In the genomic region with DNA sequence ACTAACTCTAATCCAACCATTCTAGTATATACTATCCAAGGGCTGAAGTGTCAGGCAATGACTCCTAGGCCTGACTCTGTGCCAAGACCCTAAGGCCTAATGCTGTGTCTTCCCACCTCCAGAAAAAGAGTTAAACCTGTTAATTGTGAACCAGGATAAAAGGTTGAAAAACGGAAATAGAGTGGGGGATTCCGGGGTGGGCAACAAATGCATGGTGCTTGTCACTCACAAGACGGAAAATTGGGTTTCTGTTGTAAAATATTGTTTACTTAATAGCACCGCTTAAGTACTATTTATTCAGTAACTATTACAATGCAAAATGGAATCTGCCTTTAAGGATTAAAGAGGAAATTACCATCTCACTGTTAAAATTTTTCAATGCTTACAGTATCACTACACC, we compare ENCODE assay signal across 9 cellular contexts. TPM values are rescaled to one million over a fixed set of nuclear protein-coding genes. Genes with fewer than 3 reads are reported as not detected.
DNase-seq lines count a peak whose midpoint lies in the region; ATAC-seq, FAIRE-seq and TF ChIP-seq lines count a peak whose summit lies in the region.
"Had no signal": no experiment of that assay in that cellular context is flagged by ENCODE, and none has a peak within 500 bp of the region (broad histone marks: within the 10 kb centered on the region; RNA-seq: fewer than 3 reads in every experiment).

No MANE protein-coding gene starts in this region.

- no peaks in the 10 kb centered on the region for H3K27me3 Mint-ChIP-seq in Caco-2 (ENCODE audit: insufficient read depth, unreplicated experiment)
- H3K27me3 Mint-ChIP-seq in naive thymus-derived CD8-positive, alpha-beta T cell: no peaks in the 10 kb centered on the region

- ATAC-seq in GM12878: peak; percentile 5; the same call in 1 of the 3 replicates
- no peak for ATAC-seq in naive thymus-derived CD8-positive, alpha-beta T cell

- H3K4me1 Mint-ChIP-seq in Caco-2 (ENCODE audit: low read depth, unreplicated experiment): peaks cover 43% of the 10 kb centered on the region
- H3K4me1 Mint-ChIP-seq in naive thymus-derived CD8-positive, alpha-beta T cell: peaks cover 21 to 46% (median 34%) of the 10 kb centered on the region in 4 donors

- H2AFZ ChIP-seq in KMS-11 (ENCODE audit: low read depth) (no peak overlapping the region), GM12878 (ENCODE audit: control insufficient read depth, low read depth, low read length) (no peak overlapping the region)

- TF ChIP-seq CTCF in Caco-2 (IDR thresholded peaks at IDR 0.05; ENCODE audit: insufficient read depth in 1 of 2, low read depth in 1 of 2, low read length in 1 of 2, severe bottlenecking in 1 of 2, unreplicated experiment in 1 of 2): no peak
- TF ChIP-seq CTCF in KMS-11 (conservative IDR thresholded peaks at IDR 0.05; ENCODE audit: low read depth, low read length): no peak
- no peak for TF ChIP-seq CTCF in GM12878 (IDR thresholded peaks at IDR 0.05 in 2 of 3, conservative IDR thresholded peaks at IDR 0.05 in 1 of 3; ENCODE audit: control insufficient read depth in 2 of 3, extremely low read depth in 1 of 3, insufficient read depth in 1 of 3, low read depth in 3 of 3, low read length in 3 of 3)

- H3K4me3 ChIP-seq in Caco-2 (ENCODE audit: low read depth, low read length): no peak overlapping the region
- H3K4me3 ChIP-seq in KMS-11 (IDR thresholded peaks at IDR 0.05; ENCODE audit: insufficient read depth, low read depth, low read length): peak overlapping the region; percentile 66
- peak overlapping the region; percentile 98 for H3K4me3 ChIP-seq in GM12878

- H3K27me3 ChIP-seq in Caco-2 (replicated peaks; ENCODE audit: control insufficient read depth, insufficient read depth, low read length): no peaks in the 10 kb centered on the region
- no peaks in the 10 kb centered on the region for H3K27me3 ChIP-seq in KMS-11 (ENCODE audit: insufficient read depth, low read depth)
- H3K27me3 ChIP-seq in GM12878 (replicated peaks in 1 of 2; ENCODE audit: control insufficient read depth in 2 of 2, insufficient read depth in 2 of 2, low read length in 1 of 2): no peaks in the 10 kb centered on the region

- H3K4me1 ChIP-seq in Caco-2 (peaks cover 28% of the 10 kb centered on the region), KMS-11 (ENCODE audit: low read depth, poor library complexity, severe bottlenecking) (peaks cover 68% of the 10 kb centered on the region), GM12878 (ENCODE audit: control insufficient read depth, insufficient read depth, low read length) (no peaks in the 10 kb centered on the region)

- RAD21 ChIA-PET in GM12878 (lab: Charles Lee; ENCODE audit: unreplicated experiment): interaction anchor here (1.0 to 8.5 kb wide), 14 partner anchors 9 to 169 kb away, joined by 3 to 95 read pairs (median 20); no protein-coding TSS in a partner anchor

- FAIRE-seq in GM12878 (lab: Jason Lieb, UNC): no peak

- peaks cover 37% of the 10 kb centered on the region for H4K20me1 ChIP-seq in KMS-11 (ENCODE audit: insufficient read depth)
- peaks cover 2% of the 10 kb centered on the region; the same call in 1 of the 2 replicates for H4K20me1 ChIP-seq in GM12878 (ENCODE audit: control insufficient read depth, insufficient read depth)

- WGBS in GM12878 (ENCODE audit: insufficient coverage, insufficient replicate concordance, low lambda C conversion rate, missing lambda C conversion rate): 15% methylated on average over 4 of the region's 4 CpGs

- CTCF ChIA-PET in Caco-2 (lab: Charles Lee): no interaction called here
- CTCF ChIA-PET in GM12878 (lab: Yijun Ruan, JAX): interaction anchor here (2.4 to 7.0 kb wide), 3 partner anchors 72 to 107 kb away, joined by 8 to 62 read pairs (median 18); no protein-coding TSS in a partner anchor

- H3K9me3 ChIP-seq in Caco-2 (no peaks in the 10 kb centered on the region), GM12878 (replicated peaks; ENCODE audit: control insufficient read depth, insufficient read depth, low read length) (no peaks in the 10 kb centered on the region)

- peak overlapping the region; percentile 65 for H3K4me3 Mint-ChIP-seq in Caco-2 (ENCODE audit: unreplicated experiment)
- H3K4me3 Mint-ChIP-seq in naive thymus-derived CD8-positive, alpha-beta T cell: peak overlapping the region; percentile 93 to 99 (median 96)

- H3K79me2 ChIP-seq in KMS-11 (ENCODE audit: insufficient read depth, low read depth): peaks cover 82% of the 10 kb centered on the region
- peaks cover 81% of the 10 kb centered on the region for H3K79me2 ChIP-seq in GM12878 (ENCODE audit: control insufficient read depth, insufficient read depth, low read length)

- H3K27ac ChIP-seq in KMS-11 (peak overlapping the region; percentile 84), GM12878 (ENCODE audit: control insufficient read depth, insufficient read depth) (peak overlapping the region; percentile 88)

- no peaks in the 10 kb centered on the region for H3K9me3 Mint-ChIP-seq in Caco-2 (ENCODE audit: unreplicated experiment)
- H3K9me3 Mint-ChIP-seq in naive thymus-derived CD8-positive, alpha-beta T cell: peaks cover 0 to 5% (median 0%) of the 10 kb centered on the region in 9 donors

- no peak for TF ChIP-seq EP300 in GM12878 (IDR thresholded peaks at IDR 0.05; ENCODE audit: borderline replicate concordance in 1 of 2, control insufficient read depth in 1 of 2, low read depth in 2 of 2, low read length in 2 of 2)

- no peak for DNase-seq in Caco-2
- DNase-seq in GM12878 (ENCODE audit: low read depth, low spot score): no peak
- peak in 2 of 10 donors; percentile 25 to 31 for DNase-seq in naive thymus-derived CD8-positive, alpha-beta T cell
- no peak for DNase-seq in activated effector memory CD4-positive, alpha-beta T cell treated with Interleukin-2 at 50 U/mL for 16 hours
- DNase-seq in GM19238 (ENCODE audit: insufficient read length, low spot score): no peak
- no peak for DNase-seq in SW480 (ENCODE audit: low spot score)
- no peak for DNase-seq in 8988T
- DNase-seq: NCI-H2081 had no signal

- H3K36me3 Mint-ChIP-seq in Caco-2 (ENCODE audit: insufficient read depth, unreplicated experiment): peaks cover 32% of the 10 kb centered on the region
- H3K36me3 Mint-ChIP-seq in naive thymus-derived CD8-positive, alpha-beta T cell: peaks cover 26 to 63% (median 28%) of the 10 kb centered on the region in 3 donors

- H3K4me2 ChIP-seq in KMS-11 (peak overlapping the region; percentile 100), GM12878 (ENCODE audit: control insufficient read depth, insufficient read depth) (peak overlapping the region; percentile 97)

- H3K36me3 ChIP-seq in Caco-2 (ENCODE audit: control insufficient read depth, insufficient read depth, low read length) (no peaks in the 10 kb centered on the region), KMS-11 (ENCODE audit: insufficient read depth) (peaks cover 1% of the 10 kb centered on the region), GM12878 (ENCODE audit: control insufficient read depth in 2 of 2, insufficient read depth in 2 of 2, low read length in 1 of 2) (no peaks in the 10 kb centered on the region; a peak in 2 of 4 replicates)

- SMC1A ChIA-PET in GM12878 (lab: Charles Lee; ENCODE audit: uncharacterized antibody, unreplicated experiment): interaction anchor here (0.5 to 11.7 kb wide), 18 partner anchors 8 to 285 kb away, joined by 3 to 124 read pairs (median 10); no protein-coding TSS in a partner anchor

- POLR2A ChIA-PET in Caco-2 (lab: Charles Lee): no interaction called here
- POLR2A ChIA-PET in GM12878 (lab: Charles Lee): interaction anchor here (0.9 to 7.8 kb wide), 5 partner anchors 8 to 108 kb away, joined by 4 to 64 read pairs (median 19); no protein-coding TSS in a partner anchor
- POLR2A ChIA-PET in naive thymus-derived CD8-positive, alpha-beta T cell (lab: Charles Lee): interaction anchor here (0.7 to 7.2 kb wide), 12 partner anchors 8 to 108 kb away, joined by 3 to 83 read pairs (median 12); no protein-coding TSS in a partner anchor

- peak overlapping the region; percentile 89 for H3K9ac ChIP-seq in KMS-11
- peak overlapping the region; percentile 90 for H3K9ac ChIP-seq in GM12878 (ENCODE audit: control insufficient read depth, insufficient read depth, low read length)

- BruUV-seq in Caco-2 (replicated peaks; lab: Mats Ljungman, UMichigan): no TSS peak
- no TSS peak for BruUV-seq in GM12878 (replicated peaks; lab: Mats Ljungman, UMichigan)

- TF ChIP-seq POLR2A in GM12878 (IDR thresholded peaks at IDR 0.05; ENCODE audit: low read depth, low read length): no peak

- H3K27ac Mint-ChIP-seq in Caco-2 (ENCODE audit: unreplicated experiment): peak overlapping the region; percentile 57
- peak overlapping the region; percentile 78 to 99 (median 94) for H3K27ac Mint-ChIP-seq in naive thymus-derived CD8-positive, alpha-beta T cell

- no peak for TF ChIP-seq RAD21 in GM12878 (IDR thresholded peaks at IDR 0.05; ENCODE audit: insufficient read depth, low read depth, low read length)

- intact Hi-C loops in Caco-2 (cut with micrococcal nuclease; ENCODE audit: unreplicated experiment): no loop called here
- intact Hi-C loops in GM12878 (cut with micrococcal nuclease; ENCODE audit: unreplicated experiment): loop anchor here (1.0 to 10.0 kb wide), 3 partner anchors 8 to 513 kb away; partner anchors contain the start of gene SLC39A10

- in situ Hi-C loops in GM12878 (cut with MboI): loop anchor here (25.0 kb wide), 1 partner anchor 94 kb away; no protein-coding TSS in a partner anchor

RNA-seq across cellular contexts. Expression of gene STK17B, which starts 3.2 kb away (rescaled TPM):
- total RNA-seq in Caco-2 (2022) (54.7 and 58.0 TPM in 2 replicates), GM12878 (2014; rRNA removed) (79.5 and 93.8 TPM in 2 replicates), GM12878 (2014; rRNA removed; fragmentation: Illumina TruSeq; extraction: Trizol) (108 and 112 TPM in 2 replicates), GM12878 (2021) (73.3 and 74.2 TPM in 2 replicates)
- total RNA-seq in GM12878 (2013; cell fraction: nucleolus; rRNA removed): 287 and 297 TPM in 2 replicates
- 16.7 TPM for polyA plus RNA-seq in GM12878 (2011; ENCODE audit: low read depth)
- polyA plus RNA-seq in GM12878 (2011; rRNA removed) (78.5 and 140 TPM in 2 replicates), GM12878 (2014; fragmentation: Illumina TruSeq; extraction: Trizol) (55.3 and 75.5 TPM in 2 replicates), GM12878 (2014; fragmentation: Nextera tagmentation; extraction: Ambion mirVana) (10 to 100 TPM; 21.2 to 28.2 TPM), GM12878 (2014; rRNA removed) (27.6 and 35.5 TPM in 2 replicates), GM12878 (2016; fragmentation: Nextera tagmentation; extraction: Ambion mirVana) (10 to 100 TPM; 46.2 to 52.1 TPM)
- polyA plus RNA-seq in GM12878 (2011; cell fraction: cytosol; rRNA removed): 21.6 and 28.7 TPM in 2 replicates
- polyA plus RNA-seq in GM12878 (2011; cell fraction: nucleus; rRNA removed): 22.5 and 24.8 TPM in 2 replicates
- 34.8 and 37.2 TPM in 2 replicates for polyA plus RNA-seq in GM12878 (2012)
- 64.3 and 113 TPM in 2 replicates for polyA minus RNA-seq in GM12878 (2011; rRNA and poly(A)+ RNA removed)
- polyA minus RNA-seq in GM12878 (2011; cell fraction: cytosol; rRNA and poly(A)+ RNA removed): 42.9 and 44.6 TPM in 2 replicates
- polyA minus RNA-seq in GM12878 (2011; cell fraction: nucleus; rRNA and poly(A)+ RNA removed): 38.0 and 57.0 TPM in 2 replicates
- total RNA-seq in naive thymus-derived CD8-positive, alpha-beta T cell: 100 to 1,000 TPM; 312 to 331 TPM
- polyA plus RNA-seq in naive thymus-derived CD8-positive, alpha-beta T cell: 10 to 100 TPM; 73.5 to 98.3 (median 91.9) TPM
